ENCODE assay signal across 15 cellular contexts in genomic region chr21:34800797-34801518, GRCh38.
A peak's percentile ranks its signal among the peaks of the same experiment; 100 is the strongest.
DNase-seq lines count a peak whose midpoint lies in the region; ATAC-seq and TF ChIP-seq lines count a peak whose summit lies in the region.
"Had no signal": no experiment of that assay in that cellular context is flagged by ENCODE, and none has a peak within 500 bp of the region (broad histone marks: within the 10 kb centered on the region; RNA-seq: fewer than 3 reads in every experiment).

No MANE protein-coding gene starts in this region.

- H3K4me1 ChIP-seq in transverse colon, result peaks cover 9 to 50% (median 28%) of the 10 kb centered on the region in 4 donors

- no peaks in the 10 kb centered on the region for H3K9me3 ChIP-seq in transverse colon
- H3K9me3 ChIP-seq: neutrophil had no signal

- H3K27me3 Mint-ChIP-seq in activated T-cell treated with anti-CD3 and anti-CD28 coated beads, Interleukin-2, amount 50 U/mL, for 24 hours, result no peaks in the 10 kb centered on the region
- H3K27me3 Mint-ChIP-seq: activated CD4-positive, alpha-beta T cell treated with anti-CD3 and anti-CD28 coated beads, Interleukin-2, amount 10 ng/mL, durations not matched to agents 7 days and 5 days; T-cell had no signal

- intact Hi-C loops in left colon (cut with DNase I, micrococcal nuclease), result no loop called here
- intact Hi-C loops in transverse colon (cut with DNase I; ENCODE audit: low total_unique reads), result loop anchor here (1.0 kb wide), 1 partner anchor 21 kb away; no protein-coding TSS in a partner anchor

- H3K27ac Mint-ChIP-seq in activated T-cell treated with anti-CD3 and anti-CD28 coated beads, Interleukin-2, amount 50 U/mL, for 24 hours, result peak overlapping the region; percentile 3
- H3K27ac Mint-ChIP-seq: activated CD4-positive, alpha-beta T cell treated with anti-CD3 and anti-CD28 coated beads, Interleukin-2, amount 10 ng/mL, durations not matched to agents 7 days and 5 days; type B pancreatic cell had no signal

- WGBS in transverse colon (ENCODE audit: low coverage in 1 of 2), 2 donors, result 36 to 41% methylated on average over 7 of the region's 7 CpGs

- no peaks in the 10 kb centered on the region for H3K9me3 Mint-ChIP-seq in activated T-cell treated with anti-CD3 and anti-CD28 coated beads, Interleukin-2, amount 50 U/mL, for 24 hours
- H3K9me3 Mint-ChIP-seq: activated CD4-positive, alpha-beta T cell treated with anti-CD3 and anti-CD28 coated beads, Interleukin-2, amount 10 ng/mL, durations not matched to agents 7 days and 5 days; T-cell; type B pancreatic cell had no signal

- TF ChIP-seq EP300 in transverse colon (IDR thresholded peaks at IDR 0.05; ENCODE audit: low read depth), result no peak

- H3K36me3 Mint-ChIP-seq in activated T-cell treated with anti-CD3 and anti-CD28 coated beads, Interleukin-2, amount 50 U/mL, for 24 hours (ENCODE audit: low read depth), result peaks cover 95% of the 10 kb centered on the region

- TF ChIP-seq POLR2A in transverse colon (IDR thresholded peaks at IDR 0.05), result no peak

- TF ChIP-seq CTCF in cardiac fibroblast (IDR thresholded peaks at IDR 0.05; ENCODE audit: low read depth, low read length) (no peak), transverse colon (IDR thresholded peaks at IDR 0.05) (no peak)

- H3K27ac ChIP-seq in transverse colon, result peak overlapping the region in 3 of 4 donors; percentile 18 to 34 (median 22)
- H3K27ac ChIP-seq: HL-60 had no signal

- peak; percentile 61 for ATAC-seq in left colon
- no peak for ATAC-seq in GM18498 (IDR thresholded peaks at IDR 0.05; ENCODE audit: unreplicated experiment)

- H3K4me1 Mint-ChIP-seq in activated T-cell treated with anti-CD3 and anti-CD28 coated beads, Interleukin-2, amount 50 U/mL, for 24 hours (ENCODE audit: low read depth), result peaks cover 46% of the 10 kb centered on the region

- in situ Hi-C loops in transverse colon (cut with MboI; ENCODE audit: low pct_ligation_motif_present in 1 of 4, low pct_unique_long_range_greater_than_20kb in 1 of 4, low sequenced_read_pairs in 3 of 4), result loop anchor here in 1 of 4 donors (10.0 kb wide), 1 partner anchor 74 kb away; no protein-coding TSS in a partner anchor

- H3K4me3 ChIP-seq in cardiac fibroblast (replicated peaks in 1 of 2; ENCODE audit: low read depth in 2 of 2, low read length in 2 of 2) (no peak overlapping the region), transverse colon (no peak overlapping the region)

- H3K27me3 ChIP-seq in transverse colon, result no peaks in the 10 kb centered on the region
- H3K27me3 ChIP-seq: neutrophil had no signal

- DNase-seq in activated T-cell treated with anti-CD3 and anti-CD28 coated beads, Interleukin-2, amount 50 U/mL, for 24 hours, result no peak
- DNase-seq in activated T-cell treated with anti-CD3 and anti-CD28 coated beads, Interleukin-2, amount 50 U/mL, for 1 hour, result no peak
- DNase-seq in cardiac fibroblast (ENCODE audit: low read depth in 2 of 2) (peak; percentile 33 to 51), left colon (no peak), transverse colon (no peak), 8988T (no peak), KG1 (lab: John Stamatoyannopoulos, UW) (no peak)
- DNase-seq: DMS79 treated with DMSO at 0.1 percent for 48 hours; stimulated activated CD4-positive, alpha-beta T cell treated with anti-CD3 and anti-CD28 coated beads, Interleukin-12 subunit alpha, Interleukin-12 subunit beta, amount 100 ng/mL, for 4 hours had no signal

- peaks cover 0 to 5% (median 0%) of the 10 kb centered on the region in 4 donors for H3K36me3 ChIP-seq in transverse colon

- H3K4me3 Mint-ChIP-seq in activated T-cell treated with anti-CD3 and anti-CD28 coated beads, Interleukin-2, amount 50 U/mL, for 24 hours, result no peak overlapping the region
- H3K4me3 Mint-ChIP-seq: activated CD4-positive, alpha-beta T cell treated with anti-CD3 and anti-CD28 coated beads, Interleukin-2, amount 10 ng/mL, durations not matched to agents 7 days and 5 days; T-cell; type B pancreatic cell had no signal

Comparison
In these comparisons a context has a peak if more than half of its experiments do, and no peak if none do; other contexts are left out.
1. DNase-seq: peak in cardiac fibroblast (2 of 2); none in activated T-cell treated with anti-CD3 and anti-CD28 coated beads, Interleukin-2, amount 50 U/mL, for 24 hours (single experiment), activated T-cell treated with anti-CD3 and anti-CD28 coated beads, Interleukin-2, amount 50 U/mL, for 1 hour (single experiment), left colon (0 of 2), transverse colon (single experiment), 8988T (single experiment) and KG1 (single experiment).